In the genomic region with DNA sequence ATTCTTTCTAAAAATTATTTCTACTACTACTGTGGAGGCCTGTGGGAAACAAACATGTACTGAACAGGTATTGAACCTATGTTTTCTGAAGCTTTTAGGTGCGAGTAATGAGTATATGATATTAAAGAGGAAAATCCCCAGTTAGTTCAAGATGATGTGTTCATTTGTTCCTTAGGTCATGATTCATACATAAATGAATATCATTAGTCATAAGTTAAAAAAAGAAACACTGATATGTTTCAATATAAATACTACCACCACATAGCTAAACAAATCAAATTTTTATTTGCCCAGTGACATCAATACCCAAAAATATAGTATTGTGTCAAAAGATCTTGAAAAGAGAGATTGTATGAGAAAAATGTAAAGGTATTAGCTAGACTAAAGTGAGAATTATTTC, we compare ENCODE assay signal across 1 cellular context.
TF ChIP-seq lines count a peak whose summit lies in the region.

No MANE protein-coding gene starts in this region.

TF ChIP-seq in SK-N-SH treated with all-trans-retinoic acid at 6 μM for 48 hours, 23 proteins besides CTCF, POLR2A, EP300 and RAD21 (continued from another document):
- TF ChIP-seq, protein P1, sequence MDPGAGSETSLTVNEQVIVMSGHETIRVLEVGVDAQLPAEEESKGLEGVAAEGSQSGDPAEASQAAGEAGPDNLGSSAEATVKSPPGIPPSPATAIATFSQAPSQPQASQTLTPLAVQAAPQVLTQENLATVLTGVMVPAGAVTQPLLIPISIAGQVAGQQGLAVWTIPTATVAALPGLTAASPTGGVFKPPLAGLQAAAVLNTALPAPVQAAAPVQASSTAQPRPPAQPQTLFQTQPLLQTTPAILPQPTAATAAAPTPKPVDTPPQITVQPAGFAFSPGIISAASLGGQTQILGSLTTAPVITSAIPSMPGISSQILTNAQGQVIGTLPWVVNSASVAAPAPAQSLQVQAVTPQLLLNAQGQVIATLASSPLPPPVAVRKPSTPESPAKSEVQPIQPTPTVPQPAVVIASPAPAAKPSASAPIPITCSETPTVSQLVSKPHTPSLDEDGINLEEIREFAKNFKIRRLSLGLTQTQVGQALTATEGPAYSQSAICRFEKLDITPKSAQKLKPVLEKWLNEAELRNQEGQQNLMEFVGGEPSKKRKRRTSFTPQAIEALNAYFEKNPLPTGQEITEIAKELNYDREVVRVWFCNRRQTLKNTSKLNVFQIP (CRISPR knock-in tag; IDR thresholded peaks at IDR 0.05; ENCODE audit: borderline replicate concordance, low read depth): no peak
TF ChIP-seq in SK-N-SH treated with all-trans-retinoic acid at 6 μM for 48 hours: peak in this region for 0.
